1 cellular context compared by ENCODE assay signal in the genomic region with DNA sequence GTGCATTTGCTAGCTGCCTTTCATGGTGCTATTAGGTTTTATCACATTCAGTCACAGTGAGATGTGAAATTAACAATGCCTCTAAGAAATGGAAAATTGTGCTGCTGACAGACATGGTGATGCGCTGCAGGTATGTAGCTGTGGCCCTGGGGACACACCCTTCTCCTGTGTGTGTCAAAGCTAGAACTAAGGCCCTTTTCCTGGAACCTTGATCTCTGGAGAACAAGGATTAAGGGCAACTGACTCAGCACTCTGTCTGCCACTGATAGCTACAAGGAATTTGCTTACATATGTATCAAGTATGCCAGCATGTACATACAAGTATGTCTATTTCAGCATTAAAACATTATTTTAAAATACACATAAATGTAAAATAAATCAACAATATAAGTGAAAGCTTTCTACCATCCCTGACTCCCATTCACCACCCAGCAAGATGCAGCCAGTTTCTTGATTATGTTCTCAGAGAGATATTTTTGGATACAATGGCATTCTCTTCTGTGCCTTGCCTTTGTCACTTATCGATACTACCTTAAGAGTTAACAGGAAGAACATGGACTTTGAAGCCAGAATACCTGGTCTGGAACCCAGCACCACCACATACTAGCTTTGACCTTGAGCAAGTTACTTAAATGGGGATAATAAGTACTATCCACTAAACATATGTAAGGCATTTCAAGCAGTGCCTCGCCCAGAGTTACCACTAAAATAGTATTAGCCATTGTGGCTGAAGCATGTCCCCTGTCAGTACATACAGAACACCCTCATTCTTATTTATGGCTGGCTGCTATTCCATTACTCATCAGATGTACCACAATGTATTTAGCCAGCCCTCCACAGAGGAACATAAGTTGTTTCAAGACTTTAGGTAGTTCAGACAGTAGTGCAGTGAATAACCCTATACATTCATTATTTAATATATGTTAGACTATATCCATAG.
A peak's percentile ranks its signal among the peaks of the same experiment; 100 is the strongest.
TF ChIP-seq lines count a peak whose summit lies in the region.

No MANE protein-coding gene starts in this region.

TF ChIP-seq in K562, 482 proteins besides CTCF, POLR2A, EP300 and RAD21 (continued from another document and continues in another):
- TF ChIP-seq, protein P1, sequence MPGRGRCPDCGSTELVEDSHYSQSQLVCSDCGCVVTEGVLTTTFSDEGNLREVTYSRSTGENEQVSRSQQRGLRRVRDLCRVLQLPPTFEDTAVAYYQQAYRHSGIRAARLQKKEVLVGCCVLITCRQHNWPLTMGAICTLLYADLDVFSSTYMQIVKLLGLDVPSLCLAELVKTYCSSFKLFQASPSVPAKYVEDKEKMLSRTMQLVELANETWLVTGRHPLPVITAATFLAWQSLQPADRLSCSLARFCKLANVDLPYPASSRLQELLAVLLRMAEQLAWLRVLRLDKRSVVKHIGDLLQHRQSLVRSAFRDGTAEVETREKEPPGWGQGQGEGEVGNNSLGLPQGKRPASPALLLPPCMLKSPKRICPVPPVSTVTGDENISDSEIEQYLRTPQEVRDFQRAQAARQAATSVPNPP (IDR thresholded peaks at IDR 0.05; ENCODE audit: borderline replicate concordance, insufficient read depth, insufficient read length): no peak
- TF ChIP-seq PPARD (CRISPR knock-in tag; IDR thresholded peaks at IDR 0.05) (no peak), CCNT2 (IDR thresholded peaks at IDR 0.05; ENCODE audit: borderline replicate concordance, extremely low read depth, insufficient read length, low read depth, low read length) (peak; percentile 18), ZNF766 (CRISPR knock-in tag; conservative IDR thresholded peaks at IDR 0.05) (no peak), TAL1 (IDR thresholded peaks at IDR 0.05) (peak; percentile 83), KHSRP (IDR thresholded peaks at IDR 0.05) (no peak), MAFK (IDR thresholded peaks at IDR 0.05; ENCODE audit: low read length) (peak; percentile 83; the same call in 1 of the 2 replicates), CBFA2T3 (IDR thresholded peaks at IDR 0.05) (peak; percentile 89), SOX6 (IDR thresholded peaks at IDR 0.05) (peak; percentile 53; the same call in 1 of the 2 replicates), STAT5B (CRISPR knock-in tag; IDR thresholded peaks at IDR 0.05) (no peak), EZH2 (IDR thresholded peaks at IDR 0.05; ENCODE audit: borderline replicate concordance, low read depth, low read length) (no peak), CBX1 (IDR thresholded peaks at IDR 0.05; ENCODE audit: low read depth) (no peak), HDAC1 (IDR thresholded peaks at IDR 0.05) (peak in 1 of 2 experiments; percentile 62; a peak in 2 of 4 replicates), RFX1 (IDR thresholded peaks at IDR 0.05) (no peak), ARNT (IDR thresholded peaks at IDR 0.05) (no peak; a peak in 1 of 4 replicates), ARHGAP35 (IDR thresholded peaks at IDR 0.05; ENCODE audit: partially characterized antibody) (no peak), EGR1 (conservative IDR thresholded peaks at IDR 0.05) (no peak), MIER1 (IDR thresholded peaks at IDR 0.05; ENCODE audit: low read depth) (no peak), NFE2 (IDR thresholded peaks at IDR 0.05; ENCODE audit: low read depth) (peak; percentile 85), RBM25 (IDR thresholded peaks at IDR 0.05; ENCODE audit: low read depth, low read length, severe bottlenecking) (no peak), STAT5A (IDR thresholded peaks at IDR 0.05; ENCODE audit: borderline replicate concordance, low read length) (peak; percentile 94), MAFG (tag; conservative IDR thresholded peaks at IDR 0.05) (peak; percentile 70), ZNF316 (IDR thresholded peaks at IDR 0.05) (peak; percentile 98), DEAF1 (CRISPR knock-in tag; IDR thresholded peaks at IDR 0.05) (no peak), ASH1L (IDR thresholded peaks at IDR 0.05; ENCODE audit: borderline replicate concordance, low read depth, partially characterized antibody) (no peak), ZNF57 (CRISPR knock-in tag; IDR thresholded peaks at IDR 0.05) (no peak), NR3C1 (CRISPR knock-in tag; IDR thresholded peaks at IDR 0.05) (no peak), ZSCAN32 (CRISPR knock-in tag; IDR thresholded peaks at IDR 0.05) (no peak), BCOR (IDR thresholded peaks at IDR 0.05) (0 out of 2 replicates have a peak, but pooled peaks have one; percentile 13), RBFOX2 (IDR thresholded peaks at IDR 0.05; ENCODE audit: low read depth, low read length) (no peak), CREB3L1 (IDR thresholded peaks at IDR 0.05; ENCODE audit: borderline replicate concordance, low read depth) (peak; percentile 40; the same call in 1 of the 2 replicates), TCF3 (CRISPR knock-in tag; IDR thresholded peaks at IDR 0.05) (peak; percentile 90), ZNF212 (CRISPR knock-in tag; IDR thresholded peaks at IDR 0.05) (no peak), FOXK2 (conservative IDR thresholded peaks at IDR 0.05 in 1 of 2, IDR thresholded peaks at IDR 0.05 in 1 of 2; ENCODE audit: low read depth in 2 of 2) (peak in 1 of 2 experiments; percentile 34; a peak in 2 of 4 replicates), MEIS2 (IDR thresholded peaks at IDR 0.05; ENCODE audit: partially characterized antibody) (peak; percentile 79), ZBTB8A (IDR thresholded peaks at IDR 0.05; ENCODE audit: partially characterized antibody) (no peak)
- TF ChIP-seq, protein P2, sequence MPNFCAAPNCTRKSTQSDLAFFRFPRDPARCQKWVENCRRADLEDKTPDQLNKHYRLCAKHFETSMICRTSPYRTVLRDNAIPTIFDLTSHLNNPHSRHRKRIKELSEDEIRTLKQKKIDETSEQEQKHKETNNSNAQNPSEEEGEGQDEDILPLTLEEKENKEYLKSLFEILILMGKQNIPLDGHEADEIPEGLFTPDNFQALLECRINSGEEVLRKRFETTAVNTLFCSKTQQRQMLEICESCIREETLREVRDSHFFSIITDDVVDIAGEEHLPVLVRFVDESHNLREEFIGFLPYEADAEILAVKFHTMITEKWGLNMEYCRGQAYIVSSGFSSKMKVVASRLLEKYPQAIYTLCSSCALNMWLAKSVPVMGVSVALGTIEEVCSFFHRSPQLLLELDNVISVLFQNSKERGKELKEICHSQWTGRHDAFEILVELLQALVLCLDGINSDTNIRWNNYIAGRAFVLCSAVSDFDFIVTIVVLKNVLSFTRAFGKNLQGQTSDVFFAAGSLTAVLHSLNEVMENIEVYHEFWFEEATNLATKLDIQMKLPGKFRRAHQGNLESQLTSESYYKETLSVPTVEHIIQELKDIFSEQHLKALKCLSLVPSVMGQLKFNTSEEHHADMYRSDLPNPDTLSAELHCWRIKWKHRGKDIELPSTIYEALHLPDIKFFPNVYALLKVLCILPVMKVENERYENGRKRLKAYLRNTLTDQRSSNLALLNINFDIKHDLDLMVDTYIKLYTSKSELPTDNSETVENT (CRISPR knock-in tag; IDR thresholded peaks at IDR 0.05): no peak
- TF ChIP-seq, protein P3, sequence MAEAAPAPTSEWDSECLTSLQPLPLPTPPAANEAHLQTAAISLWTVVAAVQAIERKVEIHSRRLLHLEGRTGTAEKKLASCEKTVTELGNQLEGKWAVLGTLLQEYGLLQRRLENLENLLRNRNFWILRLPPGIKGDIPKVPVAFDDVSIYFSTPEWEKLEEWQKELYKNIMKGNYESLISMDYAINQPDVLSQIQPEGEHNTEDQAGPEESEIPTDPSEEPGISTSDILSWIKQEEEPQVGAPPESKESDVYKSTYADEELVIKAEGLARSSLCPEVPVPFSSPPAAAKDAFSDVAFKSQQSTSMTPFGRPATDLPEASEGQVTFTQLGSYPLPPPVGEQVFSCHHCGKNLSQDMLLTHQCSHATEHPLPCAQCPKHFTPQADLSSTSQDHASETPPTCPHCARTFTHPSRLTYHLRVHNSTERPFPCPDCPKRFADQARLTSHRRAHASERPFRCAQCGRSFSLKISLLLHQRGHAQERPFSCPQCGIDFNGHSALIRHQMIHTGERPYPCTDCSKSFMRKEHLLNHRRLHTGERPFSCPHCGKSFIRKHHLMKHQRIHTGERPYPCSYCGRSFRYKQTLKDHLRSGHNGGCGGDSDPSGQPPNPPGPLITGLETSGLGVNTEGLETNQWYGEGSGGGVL (CRISPR knock-in tag; IDR thresholded peaks at IDR 0.05): no peak
- TF ChIP-seq, protein P4, sequence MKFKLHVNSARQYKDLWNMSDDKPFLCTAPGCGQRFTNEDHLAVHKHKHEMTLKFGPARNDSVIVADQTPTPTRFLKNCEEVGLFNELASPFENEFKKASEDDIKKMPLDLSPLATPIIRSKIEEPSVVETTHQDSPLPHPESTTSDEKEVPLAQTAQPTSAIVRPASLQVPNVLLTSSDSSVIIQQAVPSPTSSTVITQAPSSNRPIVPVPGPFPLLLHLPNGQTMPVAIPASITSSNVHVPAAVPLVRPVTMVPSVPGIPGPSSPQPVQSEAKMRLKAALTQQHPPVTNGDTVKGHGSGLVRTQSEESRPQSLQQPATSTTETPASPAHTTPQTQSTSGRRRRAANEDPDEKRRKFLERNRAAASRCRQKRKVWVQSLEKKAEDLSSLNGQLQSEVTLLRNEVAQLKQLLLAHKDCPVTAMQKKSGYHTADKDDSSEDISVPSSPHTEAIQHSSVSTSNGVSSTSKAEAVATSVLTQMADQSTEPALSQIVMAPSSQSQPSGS (CRISPR knock-in tag; IDR thresholded peaks at IDR 0.05): no peak
- TF ChIP-seq, protein P5, sequence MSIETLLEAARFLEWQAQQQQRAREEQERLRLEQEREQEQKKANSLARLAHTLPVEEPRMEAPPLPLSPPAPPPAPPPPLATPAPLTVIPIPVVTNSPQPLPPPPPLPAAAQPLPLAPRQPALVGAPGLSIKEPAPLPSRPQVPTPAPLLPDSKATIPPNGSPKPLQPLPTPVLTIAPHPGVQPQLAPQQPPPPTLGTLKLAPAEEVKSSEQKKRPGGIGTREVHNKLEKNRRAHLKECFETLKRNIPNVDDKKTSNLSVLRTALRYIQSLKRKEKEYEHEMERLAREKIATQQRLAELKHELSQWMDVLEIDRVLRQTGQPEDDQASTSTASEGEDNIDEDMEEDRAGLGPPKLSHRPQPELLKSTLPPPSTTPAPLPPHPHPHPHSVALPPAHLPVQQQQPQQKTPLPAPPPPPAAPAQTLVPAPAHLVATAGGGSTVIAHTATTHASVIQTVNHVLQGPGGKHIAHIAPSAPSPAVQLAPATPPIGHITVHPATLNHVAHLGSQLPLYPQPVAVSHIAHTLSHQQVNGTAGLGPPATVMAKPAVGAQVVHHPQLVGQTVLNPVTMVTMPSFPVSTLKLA (conservative IDR thresholded peaks at IDR 0.05): 0 out of 4 replicates have a peak, but pooled peaks of 1 of the 2 experiments have one; percentile 25
- TF ChIP-seq, protein P6, sequence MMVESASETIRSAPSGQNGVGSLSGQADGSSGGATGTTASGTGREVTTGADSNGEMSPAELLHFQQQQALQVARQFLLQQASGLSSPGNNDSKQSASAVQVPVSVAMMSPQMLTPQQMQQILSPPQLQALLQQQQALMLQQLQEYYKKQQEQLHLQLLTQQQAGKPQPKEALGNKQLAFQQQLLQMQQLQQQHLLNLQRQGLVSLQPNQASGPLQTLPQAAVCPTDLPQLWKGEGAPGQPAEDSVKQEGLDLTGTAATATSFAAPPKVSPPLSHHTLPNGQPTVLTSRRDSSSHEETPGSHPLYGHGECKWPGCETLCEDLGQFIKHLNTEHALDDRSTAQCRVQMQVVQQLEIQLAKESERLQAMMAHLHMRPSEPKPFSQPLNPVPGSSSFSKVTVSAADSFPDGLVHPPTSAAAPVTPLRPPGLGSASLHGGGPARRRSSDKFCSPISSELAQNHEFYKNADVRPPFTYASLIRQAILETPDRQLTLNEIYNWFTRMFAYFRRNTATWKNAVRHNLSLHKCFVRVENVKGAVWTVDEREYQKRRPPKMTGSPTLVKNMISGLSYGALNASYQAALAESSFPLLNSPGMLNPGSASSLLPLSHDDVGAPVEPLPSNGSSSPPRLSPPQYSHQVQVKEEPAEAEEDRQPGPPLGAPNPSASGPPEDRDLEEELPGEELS (CRISPR knock-in tag; IDR thresholded peaks at IDR 0.05; ENCODE audit: borderline replicate concordance): no peak
- TF ChIP-seq, protein P7, sequence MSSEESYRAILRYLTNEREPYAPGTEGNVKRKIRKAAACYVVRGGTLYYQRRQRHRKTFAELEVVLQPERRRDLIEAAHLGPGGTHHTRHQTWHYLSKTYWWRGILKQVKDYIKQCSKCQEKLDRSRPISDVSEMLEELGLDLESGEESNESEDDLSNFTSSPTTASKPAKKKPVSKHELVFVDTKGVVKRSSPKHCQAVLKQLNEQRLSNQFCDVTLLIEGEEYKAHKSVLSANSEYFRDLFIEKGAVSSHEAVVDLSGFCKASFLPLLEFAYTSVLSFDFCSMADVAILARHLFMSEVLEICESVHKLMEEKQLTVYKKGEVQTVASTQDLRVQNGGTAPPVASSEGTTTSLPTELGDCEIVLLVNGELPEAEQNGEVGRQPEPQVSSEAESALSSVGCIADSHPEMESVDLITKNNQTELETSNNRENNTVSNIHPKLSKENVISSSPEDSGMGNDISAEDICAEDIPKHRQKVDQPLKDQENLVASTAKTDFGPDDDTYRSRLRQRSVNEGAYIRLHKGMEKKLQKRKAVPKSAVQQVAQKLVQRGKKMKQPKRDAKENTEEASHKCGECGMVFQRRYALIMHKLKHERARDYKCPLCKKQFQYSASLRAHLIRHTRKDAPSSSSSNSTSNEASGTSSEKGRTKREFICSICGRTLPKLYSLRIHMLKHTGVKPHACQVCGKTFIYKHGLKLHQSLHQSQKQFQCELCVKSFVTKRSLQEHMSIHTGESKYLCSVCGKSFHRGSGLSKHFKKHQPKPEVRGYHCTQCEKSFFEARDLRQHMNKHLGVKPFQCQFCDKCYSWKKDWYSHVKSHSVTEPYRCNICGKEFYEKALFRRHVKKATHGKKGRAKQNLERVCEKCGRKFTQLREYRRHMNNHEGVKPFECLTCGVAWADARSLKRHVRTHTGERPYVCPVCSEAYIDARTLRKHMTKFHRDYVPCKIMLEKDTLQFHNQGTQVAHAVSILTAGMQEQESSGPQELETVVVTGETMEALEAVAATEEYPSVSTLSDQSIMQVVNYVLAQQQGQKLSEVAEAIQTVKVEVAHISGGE (CRISPR knock-in tag; IDR thresholded peaks at IDR 0.05): no peak
